In genomic region chr17:1511756-1512321, GRCh38 we compare ENCODE assay signal across 10 cellular contexts. TPM values are rescaled to one million over a fixed set of nuclear protein-coding genes. Genes with fewer than 3 reads are reported as not detected.
DNase-seq lines count a peak whose midpoint lies in the region; ATAC-seq and TF ChIP-seq lines count a peak whose summit lies in the region.
"Had no signal": no experiment of that assay in that cellular context is flagged by ENCODE, and none has a peak within 500 bp of the region (broad histone marks: within the 10 kb centered on the region; RNA-seq: fewer than 3 reads in every experiment).

No MANE protein-coding gene starts in this region.

- H2AK9ac ChIP-seq in IMR-90 (replicated peaks; ENCODE audit: low read depth, low read length, poor library complexity), result peak overlapping the region; percentile 81

- intact Hi-C loops in IMR-90 (cut with micrococcal nuclease) (no loop called here), colonic mucosa (cut with DNase I) (loop anchor here (10.0 kb wide), 1 partner anchor 237 kb away; the partner anchor contains the start of genes BHLHA9 and TRARG1), left colon (cut with DNase I, micrococcal nuclease) (loop anchor here in 1 of 2 donors (10.0 kb wide), 2 partner anchors 147 to 247 kb away; no protein-coding TSS in a partner anchor), Calu3 (cut with micrococcal nuclease; ENCODE audit: unreplicated experiment) (no loop called here)

- peaks cover 16% of the 10 kb centered on the region for H3K4me1 Mint-ChIP-seq in stimulated activated effector memory CD8-positive, alpha-beta T cell treated with anti-CD3 and anti-CD28 coated beads, Interleukin-12 subunit alpha, Interleukin-12 subunit beta, amount 100 ng/mL, for 72 hours
- no peaks in the 10 kb centered on the region for H3K4me1 Mint-ChIP-seq in Calu3 (ENCODE audit: low read depth, unreplicated experiment)

- no peak overlapping the region for H2BK20ac ChIP-seq in IMR-90 (ENCODE audit: low read depth, low read length)

- H3K56ac ChIP-seq in IMR-90 (ENCODE audit: extremely low read depth, insufficient read depth, low read length), result no peak overlapping the region

- H2BK120ac ChIP-seq in IMR-90 (ENCODE audit: low read depth, low read length), result no peak overlapping the region

- H3K9ac ChIP-seq in IMR-90 (ENCODE audit: low read depth, low read length) (no peak overlapping the region), colonic mucosa (ENCODE audit: low read depth in 2 of 2, low read length in 2 of 2) (peak overlapping the region in 1 of 2 donors; percentile 78)

- H3K36me3 Mint-ChIP-seq in stimulated activated effector memory CD8-positive, alpha-beta T cell treated with anti-CD3 and anti-CD28 coated beads, Interleukin-12 subunit alpha, Interleukin-12 subunit beta, amount 100 ng/mL, for 72 hours, result peaks cover 54% of the 10 kb centered on the region
- peaks cover 16% of the 10 kb centered on the region for H3K36me3 Mint-ChIP-seq in Calu3 (ENCODE audit: insufficient read depth, unreplicated experiment)

- H4K5ac ChIP-seq in IMR-90 (ENCODE audit: low read depth, low read length), result no peak overlapping the region

- WGBS in IMR-90 (ENCODE audit: extremely low coverage in 2 of 2, insufficient read length in 1 of 2), 2 experiments, result no CpG with 5 or more reads among the region's 7 CpGs

- peak overlapping the region; percentile 65 for H2AFZ ChIP-seq in IMR-90 (replicated peaks; ENCODE audit: low read length, poor library complexity)

- H4K8ac ChIP-seq in IMR-90 (ENCODE audit: low read depth in 2 of 2, low read length in 2 of 2), result peak overlapping the region in 1 of 2 experiments; percentile 9; a peak in 1 of 4 replicates

- TF ChIP-seq CTCF in IMR-90 (conservative IDR thresholded peaks at IDR 0.05; ENCODE audit: low read depth, low read length) (no peak), colonic mucosa (IDR thresholded peaks at IDR 0.05) (no peak), Calu3 (IDR thresholded peaks at IDR 0.05; ENCODE audit: unreplicated experiment) (no peak)

- TF ChIP-seq POLR2A in IMR-90 (IDR thresholded peaks at IDR 0.05; ENCODE audit: low read depth, low read length), result no peak

- TF ChIP-seq RAD21 in IMR-90 (IDR thresholded peaks at IDR 0.05; ENCODE audit: low read length), result no peak

- H3K36me3 ChIP-seq in IMR-90 (ENCODE audit: control insufficient read depth, insufficient read depth, low read length), result peaks cover 26% of the 10 kb centered on the region
- H3K36me3 ChIP-seq in colonic mucosa, result no peaks in the 10 kb centered on the region

- no peaks in the 10 kb centered on the region for H3K9me3 ChIP-seq in IMR-90 (ENCODE audit: control insufficient read depth, insufficient read depth, low read length)
- no peaks in the 10 kb centered on the region for H3K9me3 ChIP-seq in colonic mucosa

- H3K27ac ChIP-seq in IMR-90 (ENCODE audit: insufficient read depth, low read length) (no peak overlapping the region), colonic mucosa (peak overlapping the region; percentile 91)

- no peaks in the 10 kb centered on the region for H3K9me3 Mint-ChIP-seq in stimulated activated effector memory CD8-positive, alpha-beta T cell treated with anti-CD3 and anti-CD28 coated beads, Interleukin-12 subunit alpha, Interleukin-12 subunit beta, amount 100 ng/mL, for 72 hours
- H3K9me3 Mint-ChIP-seq in Calu3 (ENCODE audit: low read depth, unreplicated experiment), result no peaks in the 10 kb centered on the region

- H3K4me2 ChIP-seq in IMR-90 (ENCODE audit: low read depth, low read length), result no peak overlapping the region

- no peak overlapping the region for H3K14ac ChIP-seq in IMR-90 (replicated peaks; ENCODE audit: low read depth, low read length)

- H4K91ac ChIP-seq in IMR-90 (ENCODE audit: insufficient read depth, low read depth, low read length), result no peak overlapping the region

- H3K4me3 ChIP-seq in IMR-90 (ENCODE audit: insufficient read depth, low read depth, low read length), result no peak overlapping the region
- no peak overlapping the region for H3K4me3 ChIP-seq in colonic mucosa

- H2BK15ac ChIP-seq in IMR-90 (ENCODE audit: low read depth, low read length), result no peak overlapping the region

- ATAC-seq in IMR-90 (ENCODE audit: low read depth) (no peak), left colon (peak; percentile 38), HG03442 (IDR thresholded peaks at IDR 0.05; ENCODE audit: unreplicated experiment) (no peak), HG02885 (IDR thresholded peaks at IDR 0.05; ENCODE audit: poor library complexity, unreplicated experiment) (no peak)
- ATAC-seq in stimulated activated effector memory CD8-positive, alpha-beta T cell treated with anti-CD3 and anti-CD28 coated beads, Interleukin-12 subunit alpha, Interleukin-12 subunit beta, amount 100 ng/mL, for 72 hours, result no peak

- H2BK5ac ChIP-seq in IMR-90 (ENCODE audit: low read depth, low read length, poor library complexity, severe bottlenecking), result no peak overlapping the region

- H4K20me1 ChIP-seq in IMR-90 (ENCODE audit: insufficient read depth, low read length), result peaks cover 8% of the 10 kb centered on the region

- no peaks in the 10 kb centered on the region for H3K27me3 Mint-ChIP-seq in Calu3 (ENCODE audit: unreplicated experiment)

- H3K27me3 ChIP-seq in IMR-90 (ENCODE audit: control insufficient read depth, insufficient read depth, low read length), result no peaks in the 10 kb centered on the region
- H3K27me3 ChIP-seq in colonic mucosa, result no peaks in the 10 kb centered on the region

- no peak overlapping the region for H3K18ac ChIP-seq in IMR-90 (ENCODE audit: low read depth, low read length)

- in situ Hi-C loops in IMR-90 (cut with MboI; ENCODE audit: low sequenced_read_pairs), result loop anchor here (10.0 kb wide), 1 partner anchor 147 kb away; no protein-coding TSS in a partner anchor

- peak overlapping the region; percentile 34 for H3K27ac Mint-ChIP-seq in stimulated activated effector memory CD8-positive, alpha-beta T cell treated with anti-CD3 and anti-CD28 coated beads, Interleukin-12 subunit alpha, Interleukin-12 subunit beta, amount 100 ng/mL, for 72 hours
- H3K27ac Mint-ChIP-seq in Calu3 (ENCODE audit: unreplicated experiment), result no peak overlapping the region

- CTCF ChIA-PET in IMR-90 (lab: Yijun Ruan, JAX) (interaction anchor here (1.0 kb wide), 1 partner anchor 147 kb away, joined by 3 read pairs; no protein-coding TSS in a partner anchor), Calu3 (lab: Charles Lee) (interaction anchor here (0.6 kb wide), 1 partner anchor 233 kb away, joined by 3 read pairs; no protein-coding TSS in a partner anchor)

- no TSS peak for BruUV-seq in IMR-90 (replicated peaks; lab: Mats Ljungman, UMichigan)
- BruUV-seq in Calu3 (replicated peaks; lab: Mats Ljungman, UMichigan), result no TSS peak

- POLR2A ChIA-PET in IMR-90 (lab: Charles Lee; ENCODE audit: unreplicated experiment), result no interaction called here

- DNase-seq in IMR-90 (no peak), colonic mucosa (peak; percentile 75), left colon (peak; percentile 57 to 74), NCI-H2107 treated with DMSO at 0.1 percent for 48 hours (lab: John Stamatoyannopoulos, UW; ENCODE audit: unreplicated experiment) (no peak), Calu3 (no peak)
- no peak for DNase-seq in stimulated activated effector memory CD8-positive, alpha-beta T cell treated with anti-CD3 and anti-CD28 coated beads, Interleukin-12 subunit alpha, Interleukin-12 subunit beta, amount 100 ng/mL, for 72 hours (ENCODE audit: low spot score in 2 of 2)
- DNase-seq: activated naive CD4-positive, alpha-beta T cell treated with Interleukin-2 at 50 U/mL for 16 hours; retina had no signal

- no peak overlapping the region for H3K4ac ChIP-seq in IMR-90 (ENCODE audit: low read depth, low read length)

- H3K23ac ChIP-seq in IMR-90 (ENCODE audit: low read depth, low read length), result no peak overlapping the region

- peaks cover 3 to 39% of the 10 kb centered on the region in 2 experiments for H3K79me1 ChIP-seq in IMR-90 (ENCODE audit: low read depth in 1 of 2, low read length in 2 of 2)

- H3K4me1 ChIP-seq in IMR-90 (ENCODE audit: control insufficient read depth, insufficient read depth, low read length) (peaks cover 3% of the 10 kb centered on the region), colonic mucosa (peaks cover 32% of the 10 kb centered on the region)

- H2AK5ac ChIP-seq in IMR-90 (ENCODE audit: low read depth, low read length), result no peak overlapping the region

- no peak overlapping the region for H3K4me3 Mint-ChIP-seq in stimulated activated effector memory CD8-positive, alpha-beta T cell treated with anti-CD3 and anti-CD28 coated beads, Interleukin-12 subunit alpha, Interleukin-12 subunit beta, amount 100 ng/mL, for 72 hours
- H3K4me3 Mint-ChIP-seq in Calu3 (ENCODE audit: low read depth, unreplicated experiment), result no peak overlapping the region

- dilution Hi-C loops in IMR-90 (cut with HindIII; ENCODE audit: low sequenced_read_pairs, unreplicated experiment), result no loop called here

- H3K9me1 ChIP-seq in IMR-90 (ENCODE audit: insufficient read depth, low read length), result no peaks in the 10 kb centered on the region

TF ChIP-seq in IMR-90, 13 proteins besides CTCF, POLR2A, EP300 and RAD21 (continues in another document):
- no peak for TF ChIP-seq RCOR1 (IDR thresholded peaks at IDR 0.05; ENCODE audit: insufficient replicate concordance, low read length)

RNA-seq across cellular contexts. Expression of gene INPP5K, which starts 4.6 kb away (rescaled TPM):
- total RNA-seq in IMR-90 (2012; rRNA removed), result 16.4 and 17.4 TPM in 2 replicates
- polyA plus RNA-seq in IMR-90 (2012; rRNA removed), result 14.2 and 14.9 TPM in 2 replicates
- 12.5 and 16.8 TPM in 2 replicates for polyA plus RNA-seq in IMR-90 (2012; cell fraction: cytosol; rRNA removed)
- polyA plus RNA-seq in IMR-90 (2012; cell fraction: nucleus; rRNA removed; ENCODE audit: low replicate concordance), result 43.0 and 43.3 TPM in 2 replicates
- total RNA-seq in colonic mucosa, result 10 to 100 TPM; 27.6 to 35.5 TPM
- 10 to 100 TPM; 39.9 to 40.4 TPM for total RNA-seq in left colon
- total RNA-seq in Calu3 (2022), result 15.4 and 18.7 TPM in 2 replicates

RNA-seq across cellular contexts. Expression of gene MYO1C, which starts 19.4 kb away (rescaled TPM):
- total RNA-seq in IMR-90 (2012; rRNA removed), result 174 and 196 TPM in 2 replicates
- polyA plus RNA-seq in IMR-90 (2012; rRNA removed), result 162 and 188 TPM in 2 replicates
- 98.5 and 136 TPM in 2 replicates for polyA plus RNA-seq in IMR-90 (2012; cell fraction: cytosol; rRNA removed)
- 327 and 394 TPM in 2 replicates for polyA plus RNA-seq in IMR-90 (2012; cell fraction: nucleus; rRNA removed; ENCODE audit: low replicate concordance)
- total RNA-seq in colonic mucosa, result 100 to 1,000 TPM; 280 to 315 TPM
- total RNA-seq in left colon, result 100 to 1,000 TPM; 318 to 378 TPM
- total RNA-seq in Calu3 (2022), result 117 and 134 TPM in 2 replicates

RNA-seq across cellular contexts. Expression of gene PITPNA, which starts 50.8 kb away (rescaled TPM):
- total RNA-seq in IMR-90 (2012; rRNA removed) (19.2 and 25.8 TPM in 2 replicates), colonic mucosa (10 to 100 TPM; 77.8 to 83.2 TPM), left colon (10 to 100 TPM; 75.5 to 94.3 TPM), Calu3 (2022) (52.0 and 59.4 TPM in 2 replicates)
- 33.1 and 40.1 TPM in 2 replicates for polyA plus RNA-seq in IMR-90 (2012; rRNA removed)
- 17.9 and 28.0 TPM in 2 replicates for polyA plus RNA-seq in IMR-90 (2012; cell fraction: cytosol; rRNA removed)
- polyA plus RNA-seq in IMR-90 (2012; cell fraction: nucleus; rRNA removed; ENCODE audit: low replicate concordance), result 15.2 and 50.9 TPM in 2 replicates

RNA-seq across cellular contexts. Expression of gene CRK, which starts 55.8 kb away (rescaled TPM):
- total RNA-seq in IMR-90 (2012; rRNA removed) (100 and 123 TPM in 2 replicates), colonic mucosa (10 to 100 TPM; 74.5 to 82.0 TPM), left colon (10 to 100 TPM; 74.6 to 80.9 TPM), Calu3 (2022) (38.9 and 40.0 TPM in 2 replicates)
- polyA plus RNA-seq in IMR-90 (2012; rRNA removed), result 48.5 and 57.6 TPM in 2 replicates
- 21.4 and 31.0 TPM in 2 replicates for polyA plus RNA-seq in IMR-90 (2012; cell fraction: cytosol; rRNA removed)
- polyA plus RNA-seq in IMR-90 (2012; cell fraction: nucleus; rRNA removed; ENCODE audit: low replicate concordance), result 8.5 and 27.3 TPM in 2 replicates

Comparison
In these comparisons a context has a peak if more than half of its experiments do, and no peak if none do; other contexts are left out.
1. DNase-seq: peak in colonic mucosa (single experiment) and left colon (2 of 2); none in IMR-90 (single experiment), stimulated activated effector memory CD8-positive, alpha-beta T cell treated with anti-CD3 and anti-CD28 coated beads, Interleukin-12 subunit alpha, Interleukin-12 subunit beta, amount 100 ng/mL, for 72 hours (0 of 2), NCI-H2107 treated with DMSO at 0.1 percent for 48 hours (single experiment) and Calu3 (single experiment).